Comparison of ENCODE assay signal across 11 cellular contexts in genomic region chr3:190227064-190227463, GRCh38.
"Had no signal": no experiment of that assay in that cellular context is flagged by ENCODE, and none has a peak within 500 bp of the region (broad histone marks: within the 10 kb centered on the region; RNA-seq: fewer than 3 reads in every experiment).

No MANE protein-coding gene starts in this region.

- H3K27ac ChIP-seq: left ventricle myocardium inferior, prostate gland, right atrium auricular region had no signal

- H3K4me3 ChIP-seq: left ventricle myocardium inferior, prostate gland, right atrium auricular region had no signal

- DNase-seq: activated CD8-positive, alpha-beta memory T cell treated with anti-CD3 and anti-CD28 coated beads, Interleukin-2, amount 50 U/mL, for 4 hours; activated T-cell treated with anti-CD3 and anti-CD28 coated beads, Interleukin-2, amount 50 U/mL, for 24 hours; aorta; effector memory CD4-positive, alpha-beta T cell; glutamatergic neuron; left ventricle myocardium inferior; natural killer cell; stimulated activated CD4-positive, alpha-beta T cell treated with anti-CD3 and anti-CD28 coated beads, Interleukin-4, amount 100 ng/mL, for 24 hours; stimulated activated naive CD4-positive, alpha-beta T cell treated with Interleukin-2 at 50 U/mL for 16 hours had no signal
